3 cellular contexts compared by ENCODE assay signal in genomic region chr14:44866322-44866721, GRCh38.
"Had no signal": no experiment of that assay in that cellular context is flagged by ENCODE, and none has a peak within 500 bp of the region (broad histone marks: within the 10 kb centered on the region; RNA-seq: fewer than 3 reads in every experiment).

No MANE protein-coding gene starts in this region.

- H3K4me3 ChIP-seq: GM23338 had no signal

- H3K4me3 Mint-ChIP-seq: GM23338 had no signal

- H3K4me2 ChIP-seq: GM23338 had no signal

- ATAC-seq: GM23338 had no signal

- H2AFZ ChIP-seq: GM23338 had no signal

- DNase-seq: HCEC 1CT, IMR-90 had no signal

- H3K4me1 Mint-ChIP-seq: GM23338 had no signal

- H3K27ac Mint-ChIP-seq: GM23338 had no signal
